ENCODE assay signal across 39 cellular contexts in the genomic region with DNA sequence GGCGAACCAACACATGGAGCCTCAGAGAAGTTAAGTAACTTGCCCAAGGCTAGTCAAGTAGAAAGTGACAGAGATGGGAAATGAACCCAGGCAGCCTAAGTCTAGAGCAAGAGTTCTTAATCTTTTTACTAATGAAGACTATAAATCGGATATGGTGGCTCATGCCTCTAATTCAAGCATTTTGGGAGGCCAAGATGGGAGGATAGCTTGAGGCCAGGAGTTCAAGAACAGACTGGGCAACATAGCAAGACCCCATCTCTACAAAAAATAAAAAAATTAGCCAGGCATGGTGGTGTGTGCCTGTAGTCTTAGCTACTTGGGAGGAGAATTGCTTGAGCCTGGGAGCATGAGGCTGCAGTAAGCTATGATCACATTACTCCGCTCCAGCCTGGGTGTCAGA. TPM values are rescaled to one million over a fixed set of nuclear protein-coding genes. Genes with fewer than 3 reads are reported as not detected.
"Had no signal": no experiment of that assay in that cellular context is flagged by ENCODE, and none has a peak within 500 bp of the region (broad histone marks: within the 10 kb centered on the region; RNA-seq: fewer than 3 reads in every experiment).

No MANE protein-coding gene starts in this region.

- H3K4me3 Mint-ChIP-seq: activated naive CD4-positive, alpha-beta T cell treated with anti-CD3 and anti-CD28 coated beads for 36 hours; activated naive CD4-positive, alpha-beta T cell treated with anti-CD3 and anti-CD28 coated beads, Interleukin-2, amount 10 ng/mL, durations not matched to agents 7 days and 5 days; activated naive CD4-positive, alpha-beta T cell treated with anti-CD3 and anti-CD28 coated beads, Interleukin-2, amount 50 U/mL, for 24 hours; activated naive CD8-positive, alpha-beta T cell; activated naive CD8-positive, alpha-beta T cell treated with anti-CD3 and anti-CD28 coated beads for 36 hours; activated naive CD8-positive, alpha-beta T cell treated with anti-CD3 and anti-CD28 coated beads, Interleukin-2, amount 10 ng/mL, durations not matched to agents 7 days and 5 days; activated naive CD8-positive, alpha-beta T cell treated with anti-CD3 and anti-CD28 coated beads, Interleukin-2, amount 50 U/mL, for 24 hours; activated T-cell treated with anti-CD3 and anti-CD28 coated beads, Interleukin-2, amount 50 U/mL, for 4 hours; activated T-cell treated with anti-CD3 and anti-CD28 coated beads, Interleukin-2, amount 50 U/mL, for 72 hours; activated T-helper 1 cell treated with anti-CD3 and anti-CD28 coated beads, Interleukin-12 subunit alpha, Interleukin-12 subunit beta, Interleukin-2, Interleukin-4 antibody, amounts not matched to agents 30 ng/mL and 10 ng/mL and 1 ng/mL, durations not matched to agents 14 hours and 24 hours and 36 hours; activated T-helper 17 cell treated with anti-CD3 and anti-CD28 coated beads, Interleukin-2, amount 50 U/mL, for 72 hours; brain; central memory CD8-positive, alpha-beta T cell had no signal

- H3K36me3 ChIP-seq: adrenal gland, ascending aorta, brain microvascular endothelial cell, breast epithelium, cardiac muscle cell had no signal

- H3K4me3 ChIP-seq: adrenal gland, ascending aorta, body of pancreas, breast epithelium, cardiac muscle cell had no signal

- H3K4me1 Mint-ChIP-seq: activated naive CD4-positive, alpha-beta T cell treated with anti-CD3 and anti-CD28 coated beads, Interleukin-2, amount 50 U/mL, for 24 hours; activated naive CD8-positive, alpha-beta T cell treated with anti-CD3 and anti-CD28 coated beads for 36 hours; activated naive CD8-positive, alpha-beta T cell treated with anti-CD3 and anti-CD28 coated beads, Interleukin-2, amount 10 ng/mL, durations not matched to agents 7 days and 5 days; activated naive CD8-positive, alpha-beta T cell treated with anti-CD3 and anti-CD28 coated beads, Interleukin-2, amount 50 U/mL, for 24 hours; activated T-helper 17 cell treated with anti-CD3 and anti-CD28 coated beads, Interleukin-2, amount 50 U/mL, for 72 hours; brain; central memory CD8-positive, alpha-beta T cell had no signal

- ATAC-seq: activated naive CD8-positive, alpha-beta T cell treated with anti-CD3 and anti-CD28 coated beads, Interleukin-2, amount 50 U/mL, for 24 hours; body of pancreas had no signal

- H3K36me3 Mint-ChIP-seq: activated naive CD4-positive, alpha-beta T cell treated with anti-CD3 and anti-CD28 coated beads, Interleukin-2, amount 10 ng/mL, durations not matched to agents 7 days and 5 days; activated naive CD4-positive, alpha-beta T cell treated with anti-CD3 and anti-CD28 coated beads, Interleukin-2, amount 50 U/mL, for 24 hours; activated naive CD4-positive, alpha-beta T cell treated with anti-CD3 and anti-CD28 coated beads, Interleukin-2, amount 50 U/mL, for 72 hours; activated naive CD8-positive, alpha-beta T cell; activated naive CD8-positive, alpha-beta T cell treated with anti-CD3 and anti-CD28 coated beads for 36 hours; activated naive CD8-positive, alpha-beta T cell treated with anti-CD3 and anti-CD28 coated beads, Interleukin-2, amount 10 ng/mL, durations not matched to agents 7 days and 5 days; brain had no signal

- H3K4me1 ChIP-seq: adrenal gland, ascending aorta, body of pancreas, breast epithelium had no signal

- DNase-seq: activated effector memory CD4-positive, alpha-beta T cell treated with anti-CD3 and anti-CD28 coated beads, Interleukin-2, amount 50 U/mL, for 16 hours; activated effector memory CD4-positive, alpha-beta T cell treated with Interleukin-2 at 50 U/mL for 16 hours; activated gamma-delta T cell; activated gamma-delta T cell treated with Interleukin-2 at 50 U/mL for 16 hours; activated naive CD4-positive, alpha-beta T cell; activated naive CD4-positive, alpha-beta T cell treated with anti-CD3 and anti-CD28 coated beads for 36 hours; activated naive CD4-positive, alpha-beta T cell treated with anti-CD3 and anti-CD28 coated beads, Interleukin-2, amount 10 ng/mL, durations not matched to agents 7 days and 5 days; activated naive CD4-positive, alpha-beta T cell treated with anti-CD3 and anti-CD28 coated beads, Interleukin-2, amount 50 U/mL, for 16 hours; activated naive CD4-positive, alpha-beta T cell treated with Interleukin-2 at 50 U/mL for 16 hours; activated naive CD8-positive, alpha-beta T cell treated with anti-CD3 and anti-CD28 coated beads for 36 hours; activated naive CD8-positive, alpha-beta T cell treated with anti-CD3 and anti-CD28 coated beads, Interleukin-2, amount 10 ng/mL, durations not matched to agents 7 days and 5 days; activated naive CD8-positive, alpha-beta T cell treated with anti-CD3 and anti-CD28 coated beads, Interleukin-2, amount 50 U/mL, for 24 hours; activated T-cell treated with anti-CD3 and anti-CD28 coated beads, Interleukin-2, amount 50 U/mL, for 4 hours; activated T-cell treated with anti-CD3 and anti-CD28 coated beads, Interleukin-2, amount 50 U/mL, for 48 hours; activated T-cell treated with anti-CD3 and anti-CD28 coated beads, Interleukin-2, amount 50 U/mL, for 72 hours; adrenal gland; amniotic stem cell; amygdala; aorta; body of pancreas; brain microvascular endothelial cell; caudate nucleus; central memory CD4-positive, alpha-beta T cell; cerebellar nuclear complex had no signal

- H3K27ac ChIP-seq: adrenal gland, ascending aorta, body of pancreas, brain microvascular endothelial cell, breast epithelium, cardiac muscle cell had no signal

- H3K9me3 Mint-ChIP-seq: activated naive CD4-positive, alpha-beta T cell treated with anti-CD3 and anti-CD28 coated beads for 36 hours; activated naive CD4-positive, alpha-beta T cell treated with anti-CD3 and anti-CD28 coated beads, Interleukin-2, amount 10 ng/mL, durations not matched to agents 7 days and 5 days; activated naive CD4-positive, alpha-beta T cell treated with anti-CD3 and anti-CD28 coated beads, Interleukin-2, amount 50 U/mL, for 24 hours; activated naive CD4-positive, alpha-beta T cell treated with anti-CD3 and anti-CD28 coated beads, Interleukin-2, amount 50 U/mL, for 72 hours; activated naive CD8-positive, alpha-beta T cell treated with anti-CD3 and anti-CD28 coated beads for 36 hours; activated naive CD8-positive, alpha-beta T cell treated with anti-CD3 and anti-CD28 coated beads, Interleukin-2, amount 10 ng/mL, durations not matched to agents 7 days and 5 days; activated naive CD8-positive, alpha-beta T cell treated with anti-CD3 and anti-CD28 coated beads, Interleukin-2, amount 50 U/mL, for 24 hours; activated T-cell treated with anti-CD3 and anti-CD28 coated beads, Interleukin-2, amount 50 U/mL, for 4 hours; activated T-cell treated with anti-CD3 and anti-CD28 coated beads, Interleukin-2, amount 50 U/mL, for 72 hours; activated T-helper 1 cell treated with anti-CD3 and anti-CD28 coated beads, Interleukin-12 subunit alpha, Interleukin-12 subunit beta, Interleukin-2, Interleukin-4 antibody, amounts not matched to agents 30 ng/mL and 10 ng/mL and 1 ng/mL, durations not matched to agents 14 hours and 24 hours and 36 hours; activated T-helper 17 cell treated with anti-CD3 and anti-CD28 coated beads, Interleukin-2, amount 50 U/mL, for 72 hours; activated T-helper 2 cell treated with anti-CD3 and anti-CD28 coated beads, Interferon-gamma antibody, Interleukin-2, Interleukin-4, amounts not matched to agents 10 μg/mL and 5 μg/mL and 100 μg/mL, durations not matched to agents 14 hours and 24 hours and 36 hours; brain; central memory CD8-positive, alpha-beta T cell had no signal

- H3K27ac Mint-ChIP-seq: activated naive CD4-positive, alpha-beta T cell treated with anti-CD3 and anti-CD28 coated beads for 36 hours; activated naive CD4-positive, alpha-beta T cell treated with anti-CD3 and anti-CD28 coated beads, Interleukin-2, amount 10 ng/mL, durations not matched to agents 7 days and 5 days; activated naive CD4-positive, alpha-beta T cell treated with anti-CD3 and anti-CD28 coated beads, Interleukin-2, amount 50 U/mL, for 24 hours; activated naive CD4-positive, alpha-beta T cell treated with anti-CD3 and anti-CD28 coated beads, Interleukin-2, amount 50 U/mL, for 72 hours; activated naive CD8-positive, alpha-beta T cell; activated naive CD8-positive, alpha-beta T cell treated with anti-CD3 and anti-CD28 coated beads for 36 hours; activated naive CD8-positive, alpha-beta T cell treated with anti-CD3 and anti-CD28 coated beads, Interleukin-2, amount 10 ng/mL, durations not matched to agents 7 days and 5 days; activated naive CD8-positive, alpha-beta T cell treated with anti-CD3 and anti-CD28 coated beads, Interleukin-2, amount 50 U/mL, for 24 hours; activated T-cell treated with anti-CD3 and anti-CD28 coated beads, Interleukin-2, amount 50 U/mL, for 72 hours; activated T-helper 1 cell treated with anti-CD3 and anti-CD28 coated beads, Interleukin-12 subunit alpha, Interleukin-12 subunit beta, Interleukin-2, Interleukin-4 antibody, amounts not matched to agents 30 ng/mL and 10 ng/mL and 1 ng/mL, durations not matched to agents 14 hours and 24 hours and 36 hours; activated T-helper 17 cell treated with anti-CD3 and anti-CD28 coated beads, Interleukin-2, amount 50 U/mL, for 72 hours; activated T-helper 2 cell treated with anti-CD3 and anti-CD28 coated beads, Interferon-gamma antibody, Interleukin-2, Interleukin-4, amounts not matched to agents 10 μg/mL and 5 μg/mL and 100 μg/mL, durations not matched to agents 14 hours and 24 hours and 36 hours; brain had no signal

- H3K9me3 ChIP-seq: adrenal gland, ascending aorta, body of pancreas, breast epithelium had no signal

RNA-seq across cellular contexts. Expression of a gene that starts 10.7 kb away (rescaled TPM):
- total RNA-seq: activated naive CD4-positive, alpha-beta T cell treated with anti-CD3 and anti-CD28 coated beads for 36 hours; activated naive CD4-positive, alpha-beta T cell treated with anti-CD3 and anti-CD28 coated beads, Interleukin-2, amount 50 U/mL, for 72 hours; activated naive CD8-positive, alpha-beta T cell treated with anti-CD3 and anti-CD28 coated beads for 36 hours; activated naive CD8-positive, alpha-beta T cell treated with anti-CD3 and anti-CD28 coated beads, Interleukin-2, amount 10 ng/mL, durations not matched to agents 7 days and 5 days; activated T-cell treated with anti-CD3 and anti-CD28 coated beads, Interleukin-2, amount 50 U/mL, for 4 hours; activated T-cell treated with anti-CD3 and anti-CD28 coated beads, Interleukin-2, amount 50 U/mL, for 72 hours; activated T-helper 1 cell treated with anti-CD3 and anti-CD28 coated beads, Interleukin-12 subunit alpha, Interleukin-12 subunit beta, Interleukin-2, Interleukin-4 antibody, amounts not matched to agents 30 ng/mL and 10 ng/mL and 1 ng/mL, durations not matched to agents 14 hours and 24 hours and 36 hours; activated T-helper 17 cell treated with anti-CD3 and anti-CD28 coated beads, Interleukin-2, amount 50 U/mL, for 72 hours; activated T-helper 2 cell treated with anti-CD3 and anti-CD28 coated beads, Interferon-gamma antibody, Interleukin-2, Interleukin-4, amounts not matched to agents 10 μg/mL and 5 μg/mL and 100 μg/mL, durations not matched to agents 14 hours and 24 hours and 36 hours; adrenal gland; ascending aorta; astrocyte; body of pancreas; bronchial epithelial cell; cardiac muscle cell; cardiac septum; chondrocyte had no signal
